ENCODE assay signal across 8 cellular contexts in genomic region chr22:43346521-43346929, GRCh38. TPM values are rescaled to one million over a fixed set of nuclear protein-coding genes. Genes with fewer than 3 reads are reported as not detected.
DNase-seq lines count a peak whose midpoint lies in the region; ATAC-seq and TF ChIP-seq lines count a peak whose summit lies in the region.

No MANE protein-coding gene starts in this region.

- TF ChIP-seq CTCF in retinal pigment epithelial cell (conservative IDR thresholded peaks at IDR 0.05; ENCODE audit: low read depth, low read length), result peak; percentile 88

- H3K4me3 ChIP-seq in BLaER1 treated with 17β-estradiol and CSF1 and Interleukin-3, amounts not matched to agents 10 nM and 100 nM, result no peak overlapping the region
- H3K4me3 ChIP-seq in retinal pigment epithelial cell (ENCODE audit: low read length), result no peak overlapping the region

- H3K27me3 ChIP-seq in BLaER1 treated with 17β-estradiol and CSF1 and Interleukin-3, amounts not matched to agents 10 nM and 100 nM, result peaks cover 24 to 30% (median 26%) of the 10 kb centered on the region in 11 experiments

- POLR2A ChIA-PET in HEK293T (lab: Yijun Ruan, JAX), result interaction anchor here (1.0 to 1.5 kb wide), 4 partner anchors 71 to 159 kb away, joined by 3 to 5 read pairs (median 4); no protein-coding TSS in a partner anchor

- no peaks in the 10 kb centered on the region for H4K20me1 ChIP-seq in BLaER1 treated with 17β-estradiol and CSF1 and Interleukin-3, amounts not matched to agents 10 nM and 100 nM

- peak overlapping the region in 8 of 11 experiments; percentile 40 to 72 (median 56); a peak in 16 of 22 replicates for H3K9ac ChIP-seq in BLaER1 treated with 17β-estradiol and CSF1 and Interleukin-3, amounts not matched to agents 10 nM and 100 nM

- peak overlapping the region; percentile 36 to 84 (median 70) for H3K4me2 ChIP-seq in BLaER1 treated with 17β-estradiol and CSF1 and Interleukin-3, amounts not matched to agents 10 nM and 100 nM

- H3K4me1 ChIP-seq in BLaER1 treated with 17β-estradiol and CSF1 and Interleukin-3, amounts not matched to agents 10 nM and 100 nM, result peaks cover 23 to 54% (median 39%) of the 10 kb centered on the region in 10 experiments

- H3K9me3 ChIP-seq in BLaER1 treated with 17β-estradiol and CSF1 and Interleukin-3, amounts not matched to agents 10 nM and 100 nM (replicated peaks in 1 of 11), result peaks cover 0 to 9% (median 0%) of the 10 kb centered on the region in 11 experiments; a peak in 2 of 22 replicates

- no peaks in the 10 kb centered on the region for H3K36me3 ChIP-seq in BLaER1 treated with 17β-estradiol and CSF1 and Interleukin-3, amounts not matched to agents 10 nM and 100 nM

- intact Hi-C loops in Right ventricle myocardium inferior (cut with DNase I), result loop anchor here (1.0 kb wide), 2 partner anchors 72 to 115 kb away; no protein-coding TSS in a partner anchor

- CTCF ChIA-PET in HEK293T (lab: Yijun Ruan, JAX), result interaction anchor here (0.6 to 5.9 kb wide), 22 partner anchors 9 to 536 kb away, joined by 3 to 162 read pairs (median 5); no protein-coding TSS in a partner anchor

- peak; percentile 69 for ATAC-seq in Right ventricle myocardium inferior

- H3K27ac ChIP-seq in BLaER1 treated with 17β-estradiol and CSF1 and Interleukin-3, amounts not matched to agents 10 nM and 100 nM, result peak overlapping the region in 9 of 11 experiments; percentile 27 to 82 (median 74); a peak in 17 of 22 replicates

- DNase-seq in HEK293T (ENCODE audit: extremely low spot score) (peak; percentile 75), RPMI8226 (peak; percentile 72), Right ventricle myocardium inferior (ENCODE audit: missing footprints) (no peak), retinal pigment epithelial cell (ENCODE audit: low read depth) (no peak), occipital lobe (lab: John Stamatoyannopoulos, UW) (no peak), SIG-M5 (lab: John Stamatoyannopoulos, UW) (no peak)
- peak; percentile 53 for DNase-seq in activated effector memory CD4-positive, alpha-beta T cell treated with Interleukin-2 at 50 U/mL for 16 hours

TF ChIP-seq in HEK293T, 16 proteins besides CTCF, POLR2A, EP300 and RAD21:
- no peak for TF ChIP-seq FOXM1 (IDR thresholded peaks at IDR 0.05; ENCODE audit: borderline replicate concordance)

RNA-seq across cellular contexts. Expression of gene SCUBE1, which starts 3.4 kb away (rescaled TPM):
- total RNA-seq in Right ventricle myocardium inferior (0.89 TPM), occipital lobe (21.2 TPM)

Comparison
In these comparisons a context has a peak if more than half of its experiments do, and no peak if none do; other contexts are left out.
1. DNase-seq: peak in HEK293T (single experiment), RPMI8226 (single experiment) and activated effector memory CD4-positive, alpha-beta T cell treated with Interleukin-2 at 50 U/mL for 16 hours (single experiment); none in Right ventricle myocardium inferior (single experiment), retinal pigment epithelial cell (single experiment), occipital lobe (single experiment) and SIG-M5 (single experiment).
2. RNA of gene SCUBE1, which starts 3.4 kb away (total RNA-seq): 21.2 TPM in occipital lobe (single experiment); 0.89 TPM in Right ventricle myocardium inferior (single experiment); every median in the first group is over 10 times any median in the second.